In the genomic region with DNA sequence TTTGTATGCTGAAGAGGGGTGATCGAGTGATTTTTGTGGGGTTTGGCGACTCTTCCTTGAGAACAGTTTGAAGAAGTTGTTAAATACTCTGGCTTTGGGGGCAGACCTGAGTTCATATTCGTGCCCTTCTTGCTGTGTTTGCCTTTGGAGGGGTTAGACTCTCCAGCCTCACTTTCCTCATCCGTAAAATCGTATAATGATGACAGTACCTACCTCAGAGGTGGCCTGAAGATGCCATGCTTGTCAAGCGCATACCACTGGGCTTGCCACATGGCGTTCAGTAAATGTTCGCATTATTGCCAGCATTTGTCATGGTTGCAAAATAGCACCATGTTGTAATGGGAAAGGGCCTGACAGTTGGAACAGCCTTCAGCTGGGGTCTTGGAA, we compare ENCODE assay signal across 8 cellular contexts. TPM values are rescaled to one million over a fixed set of nuclear protein-coding genes. Genes with fewer than 3 reads are reported as not detected.
A peak's percentile ranks its signal among the peaks of the same experiment; 100 is the strongest.
DNase-seq lines count a peak whose midpoint lies in the region; ATAC-seq and TF ChIP-seq lines count a peak whose summit lies in the region.

No MANE protein-coding gene starts in this region.

- no peaks in the 10 kb centered on the region for H3K9me3 ChIP-seq in SK-N-MC (ENCODE audit: low read depth, low read length)
- no peaks in the 10 kb centered on the region for H3K9me3 ChIP-seq in stomach

- H3K4me3 ChIP-seq in SK-N-MC: peak overlapping the region; percentile 92
- peak overlapping the region; percentile 63 to 98 (median 94) for H3K4me3 ChIP-seq in stomach

- H3K4me1 ChIP-seq in stomach: peaks cover 22 to 55% (median 39%) of the 10 kb centered on the region in 4 donors

- peak; percentile 49 for DNase-seq in stimulated activated CD4-positive, alpha-beta T cell treated with anti-CD3 and anti-CD28 coated beads, Interleukin-15, amount 100 ng/mL, for 24 hours
- DNase-seq in stimulated activated CD4-positive, alpha-beta T cell treated with anti-CD3 and anti-CD28 coated beads, Interleukin-2, amount 100 ng/mL, for 48 hours: no peak
- DNase-seq in SK-N-MC (ENCODE audit: low read depth, low spot score): no peak
- peak in 4 of 61 donors; percentile 1 to 33 (median 22) for DNase-seq in caudate nucleus (lab: John Stamatoyannopoulos, UW)
- no peak for DNase-seq in left colon
- no peak for DNase-seq in stomach
- no peak for DNase-seq in NCI-H2227 treated with DMSO at 0.1 percent for 48 hours (lab: John Stamatoyannopoulos, UW)

- ATAC-seq in left colon (peak; percentile 10), GM18511 (IDR thresholded peaks at IDR 0.05; ENCODE audit: unreplicated experiment) (no peak)

- no peak overlapping the region for H3K27ac ChIP-seq in SK-N-MC
- H3K27ac ChIP-seq in caudate nucleus (ENCODE audit: low read depth, low read length): peak overlapping the region; percentile 52
- peak overlapping the region; percentile 92 to 99 (median 96) for H3K27ac ChIP-seq in stomach

- H3K27me3 ChIP-seq in stomach: peaks cover 0 to 9% (median 0%) of the 10 kb centered on the region in 3 donors

- no peaks in the 10 kb centered on the region for H3K36me3 ChIP-seq in SK-N-MC (ENCODE audit: insufficient read depth, low read length)
- no peaks in the 10 kb centered on the region for H3K36me3 ChIP-seq in stomach

- no peak for TF ChIP-seq POLR2A in stomach (IDR thresholded peaks at IDR 0.05)

- TF ChIP-seq CTCF in stomach (IDR thresholded peaks at IDR 0.05): no peak

- 11 to 25% (median 19%) methylated on average over 8 of the region's 8 CpGs for WGBS in stomach, 5 donors

- no peak for TF ChIP-seq EP300 in stomach (IDR thresholded peaks at IDR 0.05)

- no peak overlapping the region for H3K9ac ChIP-seq in SK-N-MC (ENCODE audit: insufficient read length)

- intact Hi-C loops in left colon (cut with DNase I, micrococcal nuclease): loop anchor here (5.0 kb wide), 4 partner anchors 113 to 253 kb away; no protein-coding TSS in a partner anchor
- intact Hi-C loops in stomach (cut with DNase I; ENCODE audit: low total_unique reads): loop anchor here (5.0 to 10.0 kb wide), 2 partner anchors 113 to 251 kb away; no protein-coding TSS in a partner anchor

RNA-seq across cellular contexts. Expression of a gene that starts 1.3 kb away (rescaled TPM):
- 10 to 100 TPM; 16.7 to 28.1 TPM for total RNA-seq in left colon
- total RNA-seq in stomach: 10 to 100 TPM; 18.5 to 33.0 (median 30.8) TPM
- polyA plus RNA-seq in stomach: 10 to 100 TPM in 2 of 3 donors, 1 to 10 TPM in 1; 6.3 to 32.4 (median 19.2) TPM
